Comparison of ENCODE assay signal across 10 cellular contexts in the genomic region with DNA sequence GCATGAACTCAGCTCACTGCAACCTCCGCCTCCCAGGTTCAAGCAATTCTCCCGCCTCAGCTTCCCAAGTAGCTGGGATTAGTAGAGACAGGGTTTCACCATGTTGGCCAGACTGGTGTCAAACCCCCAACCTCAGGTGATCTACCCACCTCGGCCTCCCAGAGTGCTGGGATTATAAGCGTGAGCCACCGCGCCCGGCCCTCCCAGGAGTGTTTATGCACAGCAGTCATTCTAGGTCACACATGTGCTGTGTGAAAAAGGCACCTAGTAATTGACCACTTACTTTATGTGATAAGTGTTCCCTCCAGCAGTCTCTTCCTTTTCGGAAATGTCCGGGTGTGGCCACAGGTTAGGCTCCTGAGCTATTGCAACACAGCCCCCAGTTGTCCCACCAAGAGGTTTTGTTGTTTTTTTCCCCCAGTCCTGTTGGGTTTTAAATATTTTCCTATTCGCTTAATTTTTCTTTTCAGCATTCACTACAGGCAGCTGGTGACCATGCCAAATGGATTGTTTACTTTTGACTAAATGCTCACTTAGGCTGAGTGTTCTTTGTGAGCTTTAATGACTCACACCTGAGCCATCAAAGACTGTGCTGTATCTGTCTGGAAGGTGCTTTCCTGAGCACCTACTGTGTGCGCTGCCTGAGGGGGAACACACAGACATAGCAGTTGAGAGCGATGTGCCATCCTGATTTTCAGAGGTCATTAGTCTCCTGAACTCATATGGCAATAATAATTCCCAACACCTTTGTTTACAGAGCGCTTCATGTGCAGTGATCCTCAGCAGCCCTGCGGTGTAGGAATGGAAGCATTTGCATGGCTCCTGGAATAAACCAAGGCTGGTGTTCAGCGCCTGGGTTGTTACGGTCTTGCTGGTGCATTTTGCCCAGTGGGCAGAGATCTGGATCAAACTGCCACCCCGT.
DNase-seq lines count a peak whose midpoint lies in the region; ATAC-seq, FAIRE-seq and TF ChIP-seq lines count a peak whose summit lies in the region.
"Had no signal": no experiment of that assay in that cellular context is flagged by ENCODE, and none has a peak within 500 bp of the region (broad histone marks: within the 10 kb centered on the region; RNA-seq: fewer than 3 reads in every experiment).

No MANE protein-coding gene starts in this region.

- no TSS peak for BruUV-seq in HepG2 (replicated peaks; lab: Mats Ljungman, UMichigan)

- DNase-seq in ELF-1 (ENCODE audit: low read depth, low spot score) (peak; percentile 42), NCI-H2029 treated with DMSO at 0.1 percent for 48 hours (lab: John Stamatoyannopoulos, UW) (peak; percentile 94), amniotic epithelial cell (ENCODE audit: low read depth) (peak; percentile 18), HepG2 (ENCODE audit: low spot score) (peak; percentile 42), middle frontal gyrus (ENCODE audit: extremely low spot score, low spot score) (no peak), NCI-H82 (lab: John Stamatoyannopoulos, UW) (no peak)
- DNase-seq in stimulated activated CD4-positive, alpha-beta T cell treated with anti-CD3 and anti-CD28 coated beads, Interleukin-15, amount 100 ng/mL, for 24 hours, result no peak
- DNase-seq: NCI-H226 had no signal

- no peak for TF ChIP-seq POLR2A in HepG2 (IDR thresholded peaks at IDR 0.05; ENCODE audit: insufficient read depth in 1 of 2, low read depth in 2 of 2, low read length in 2 of 2)

- WGBS in HepG2 (ENCODE audit: low lambda C conversion rate), result 96% methylated on average over 13 of the region's 17 CpGs

- H3K9ac ChIP-seq in HepG2 (ENCODE audit: insufficient read depth, low read depth, low read length), result no peak overlapping the region

- in situ Hi-C loops in HepG2 (cut with HindIII; ENCODE audit: extremely low pct_ligation_motif_present, low pct_unique_long_range_greater_than_20kb), result no loop called here

- H4K20me1 ChIP-seq in HepG2 (ENCODE audit: insufficient read depth, low read length), result no peaks in the 10 kb centered on the region

- H3K79me2 ChIP-seq in HepG2 (ENCODE audit: insufficient read depth, low read length), result no peaks in the 10 kb centered on the region

- TF ChIP-seq CTCF in HepG2 (CRISPR knock-in tag; IDR thresholded peaks at IDR 0.05), result no peak

- H3K27me3 ChIP-seq in HepG2 (ENCODE audit: control insufficient read depth in 1 of 2, insufficient read depth in 2 of 2, low read length in 2 of 2), result no peaks in the 10 kb centered on the region
- H3K27me3 ChIP-seq: suprapubic skin had no signal

- no peak overlapping the region for H3K4me2 ChIP-seq in HepG2 (ENCODE audit: low read depth, low read length)

- H3K4me3 ChIP-seq in HepG2 (replicated peaks in 1 of 3; ENCODE audit: insufficient read depth in 1 of 3, low read depth in 2 of 3, low read length in 3 of 3), result no peak overlapping the region
- H3K4me3 ChIP-seq: suprapubic skin had no signal

- no peak overlapping the region for H2AFZ ChIP-seq in HepG2 (ENCODE audit: low read length)

- TF ChIP-seq RAD21 in HepG2 (CRISPR knock-in tag; IDR thresholded peaks at IDR 0.05), result no peak

- H3K9me3 ChIP-seq in HepG2 (ENCODE audit: low read length), result no peaks in the 10 kb centered on the region
- H3K9me3 ChIP-seq: suprapubic skin had no signal

- TF ChIP-seq EP300 in HepG2 (IDR thresholded peaks at IDR 0.05; ENCODE audit: low read depth in 2 of 2, low read length in 2 of 2) (no peak), HepG2 (CRISPR knock-in tag; IDR thresholded peaks at IDR 0.05; ENCODE audit: borderline replicate concordance) (no peak)

- ATAC-seq in HepG2 (no peak; the same call in 2 of the 3 replicates), HG02970 (IDR thresholded peaks at IDR 0.05; ENCODE audit: low FRiP score, unreplicated experiment) (no peak)

- H3K27ac ChIP-seq in HepG2 (ENCODE audit: extremely low read length, insufficient read depth, low read length), result no peak overlapping the region
- H3K27ac ChIP-seq: suprapubic skin had no signal

- 0 out of 2 replicates have a peak, but pooled peaks cover 4% of the 10 kb centered on the region for H3K4me1 ChIP-seq in HepG2 (ENCODE audit: insufficient read depth, low read length)

- POLR2A ChIA-PET in HepG2 (lab: Yijun Ruan, JAX), result no interaction called here

- peaks cover 14 to 57% of the 10 kb centered on the region in 2 experiments; a peak in 4 of 5 replicates for H3K36me3 ChIP-seq in HepG2 (replicated peaks in 1 of 2; ENCODE audit: control insufficient read depth in 1 of 2, insufficient read depth in 2 of 2, low read length in 2 of 2)

- intact Hi-C loops in HepG2 (cut with micrococcal nuclease; ENCODE audit: unreplicated experiment), result no loop called here

- no peak for FAIRE-seq in HepG2 (lab: Jason Lieb, UNC)

- CTCF ChIA-PET in HepG2 (lab: Yijun Ruan, JAX; ENCODE audit: low intra/inter-chr PET ratio, low total read pairs), result no interaction called here

TF ChIP-seq in HepG2, 621 proteins besides CTCF, POLR2A, EP300 and RAD21:
- TF ChIP-seq CBX1 (IDR thresholded peaks at IDR 0.05; ENCODE audit: low read depth) (no peak), ZNF282 (IDR thresholded peaks at IDR 0.05; ENCODE audit: partially characterized antibody) (no peak), KDM6A (CRISPR knock-in tag; IDR thresholded peaks at IDR 0.05; ENCODE audit: low read depth) (no peak), ZKSCAN1 (IDR thresholded peaks at IDR 0.05; ENCODE audit: low read length) (peak; percentile 99), FOSL2 (CRISPR knock-in tag; IDR thresholded peaks at IDR 0.05) (peak; percentile 84), ZNF709 (CRISPR knock-in tag; IDR thresholded peaks at IDR 0.05) (no peak)

Comparison
In these comparisons a context has a peak if more than half of its experiments do, and no peak if none do; other contexts are left out.
1. DNase-seq: peak in ELF-1 (single experiment), NCI-H2029 treated with DMSO at 0.1 percent for 48 hours (single experiment), amniotic epithelial cell (single experiment) and HepG2 (single experiment); none in stimulated activated CD4-positive, alpha-beta T cell treated with anti-CD3 and anti-CD28 coated beads, Interleukin-15, amount 100 ng/mL, for 24 hours (single experiment), middle frontal gyrus (single experiment) and NCI-H82 (single experiment).